ENCODE assay signal across 9 cellular contexts in the genomic region with DNA sequence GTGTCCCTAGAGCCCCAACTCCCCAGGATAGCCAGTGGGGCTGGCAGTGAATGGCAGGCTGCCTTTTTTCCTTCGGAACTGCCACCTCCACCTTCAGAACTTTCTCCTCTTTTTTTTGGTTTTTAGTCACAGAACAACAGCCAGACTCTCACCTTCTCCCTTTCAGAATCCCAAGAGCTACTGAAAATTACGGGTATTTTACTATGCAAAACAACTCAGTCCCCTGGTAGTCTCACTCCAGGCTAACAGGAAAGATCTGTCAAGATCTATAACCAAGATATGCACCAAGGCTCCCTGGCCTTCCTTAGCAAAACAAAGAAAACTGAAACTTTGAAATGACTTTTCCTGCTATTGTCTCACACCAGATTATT. TPM values are rescaled to one million over a fixed set of nuclear protein-coding genes. Genes with fewer than 3 reads are reported as not detected.
DNase-seq lines count a peak whose midpoint lies in the region.
"Had no signal": no experiment of that assay in that cellular context is flagged by ENCODE, and none has a peak within 500 bp of the region (broad histone marks: within the 10 kb centered on the region; RNA-seq: fewer than 3 reads in every experiment).

No MANE protein-coding gene starts in this region.

- H3K4me1 ChIP-seq in BLaER1 = peaks cover 73% of the 10 kb centered on the region
- H3K4me1 ChIP-seq in GM23248 (ENCODE audit: insufficient read depth) = peaks cover 32% of the 10 kb centered on the region
- peaks cover 49% of the 10 kb centered on the region for H3K4me1 ChIP-seq in muscle layer of colon (ENCODE audit: insufficient read depth, low read length)

- H3K9me3 Mint-ChIP-seq in activated CD4-positive, alpha-beta memory T cell treated with anti-CD3 and anti-CD28 coated beads, Interleukin-2, amount 10 ng/mL, durations not matched to agents 7 days and 5 days = no peaks in the 10 kb centered on the region

- no peak overlapping the region for H3K4me3 Mint-ChIP-seq in activated CD4-positive, alpha-beta memory T cell treated with anti-CD3 and anti-CD28 coated beads, Interleukin-2, amount 10 ng/mL, durations not matched to agents 7 days and 5 days

- in situ Hi-C loops in GM23248 (cut with MboI) = no loop called here

- H3K36me3 Mint-ChIP-seq in activated CD4-positive, alpha-beta memory T cell treated with anti-CD3 and anti-CD28 coated beads, Interleukin-2, amount 10 ng/mL, durations not matched to agents 7 days and 5 days (ENCODE audit: low read depth) = peaks cover 6% of the 10 kb centered on the region

- H3K9me3 ChIP-seq in BLaER1 (no peaks in the 10 kb centered on the region), GM23248 (ENCODE audit: low read depth) (no peaks in the 10 kb centered on the region), muscle layer of colon (ENCODE audit: low read length) (no peaks in the 10 kb centered on the region)

- peaks cover 21% of the 10 kb centered on the region for H4K20me1 ChIP-seq in BLaER1
- no peaks in the 10 kb centered on the region for H4K20me1 ChIP-seq in GM23248 (ENCODE audit: insufficient read depth)

- CTCF ChIA-PET in activated CD4-positive, alpha-beta memory T cell treated with anti-CD3 and anti-CD28 coated beads, Interleukin-2, amount 10 ng/mL, durations not matched to agents 7 days and 5 days (lab: Charles Lee) = interaction anchor here (1.0 to 2.4 kb wide), 12 partner anchors 9 to 148 kb away, joined by 3 to 36 read pairs (median 6); a partner anchor contains a TSS

- H3F3A ChIP-seq in GM23248 (ENCODE audit: insufficient read depth) = peaks cover 46% of the 10 kb centered on the region

- 54 to 56% methylated on average over 2 of the region's 2 CpGs for WGBS in GM23248 (ENCODE audit: low coverage in 1 of 2, low lambda C conversion rate in 2 of 2, missing lambda C conversion rate in 2 of 2), 2 experiments

- POLR2A ChIA-PET in activated CD4-positive, alpha-beta memory T cell treated with anti-CD3 and anti-CD28 coated beads, Interleukin-2, amount 10 ng/mL, durations not matched to agents 7 days and 5 days (lab: Charles Lee) = interaction anchor here (0.7 to 2.0 kb wide), 8 partner anchors 9 to 148 kb away, joined by 3 to 7 read pairs (median 3); a partner anchor contains a TSS

- no peak for DNase-seq in GM23248
- no peak for DNase-seq in activated CD4-positive, alpha-beta memory T cell treated with anti-CD3 and anti-CD28 coated beads, Interleukin-2, amount 10 ng/mL, durations not matched to agents 7 days and 5 days
- no peak for DNase-seq in iPS-NIHi11 (ENCODE audit: low spot score)
- no peak for DNase-seq in cerebellar cortex (ENCODE audit: low spot score)
- no peak for DNase-seq in HK-2 (ENCODE audit: unreplicated experiment)
- DNase-seq in OCI-M2 (lab: John Stamatoyannopoulos, UW; ENCODE audit: unreplicated experiment) = no peak

- peaks cover 46% of the 10 kb centered on the region for H3K4me1 Mint-ChIP-seq in activated CD4-positive, alpha-beta memory T cell treated with anti-CD3 and anti-CD28 coated beads, Interleukin-2, amount 10 ng/mL, durations not matched to agents 7 days and 5 days

- H3K27me3 ChIP-seq in BLaER1 = no peaks in the 10 kb centered on the region
- H3K27me3 ChIP-seq in GM23248 (replicated peaks; ENCODE audit: insufficient read depth) = no peaks in the 10 kb centered on the region
- H3K27me3 ChIP-seq in muscle layer of colon (ENCODE audit: control insufficient read depth in 1 of 2, insufficient read depth in 2 of 2, low read length in 2 of 2) = no peaks in the 10 kb centered on the region

- H3K9ac ChIP-seq in BLaER1 = peak overlapping the region; percentile 77
- peak overlapping the region; percentile 60 for H3K9ac ChIP-seq in GM23248
- peak overlapping the region; percentile 53 for H3K9ac ChIP-seq in muscle layer of colon (ENCODE audit: low read length)

- H3K9me2 ChIP-seq in GM23248 (ENCODE audit: insufficient read depth) = no peaks in the 10 kb centered on the region

- peaks cover 5% of the 10 kb centered on the region for H3K79me2 ChIP-seq in GM23248 (ENCODE audit: insufficient read depth)

- H3K27me3 Mint-ChIP-seq in activated CD4-positive, alpha-beta memory T cell treated with anti-CD3 and anti-CD28 coated beads, Interleukin-2, amount 10 ng/mL, durations not matched to agents 7 days and 5 days = peaks cover 3% of the 10 kb centered on the region

- H3K36me3 ChIP-seq in BLaER1 (peaks cover 10% of the 10 kb centered on the region), GM23248 (ENCODE audit: low read depth) (peaks cover 10% of the 10 kb centered on the region; the same call in 1 of the 2 replicates), muscle layer of colon (ENCODE audit: insufficient read depth, low read length) (no peaks in the 10 kb centered on the region)

- H2AFZ ChIP-seq in GM23248 = no peak overlapping the region

- peak overlapping the region; percentile 73 for H3K27ac Mint-ChIP-seq in activated CD4-positive, alpha-beta memory T cell treated with anti-CD3 and anti-CD28 coated beads, Interleukin-2, amount 10 ng/mL, durations not matched to agents 7 days and 5 days

- H3K4me2 ChIP-seq in BLaER1 = peak overlapping the region; percentile 85
- H3K4me2 ChIP-seq in GM23248 (ENCODE audit: unreplicated experiment) = no peak overlapping the region

- H3K4me3 ChIP-seq in BLaER1 (peak overlapping the region; percentile 45; the same call in 1 of the 2 replicates), GM23248 (no peak overlapping the region), muscle layer of colon (ENCODE audit: low read depth in 1 of 2, low read length in 2 of 2) (no peak overlapping the region)

- peak overlapping the region; percentile 75 for H3K27ac ChIP-seq in BLaER1
- H3K27ac ChIP-seq in GM23248 = peak overlapping the region; percentile 78
- peak overlapping the region; percentile 79 for H3K27ac ChIP-seq in muscle layer of colon (ENCODE audit: low read depth, low read length)

RNA-seq across cellular contexts. Expression of a gene that starts 12.5 kb away (rescaled TPM):
- not detected in 2 replicates for total RNA-seq in GM23248 (2014; rRNA removed; shearing (Covaris generic))
- 0.30 TPM in 1 of 2 replicates, not detected in the other for polyA plus RNA-seq in GM23248 (2016; fragmentation: Nextera tagmentation; extraction: Ambion mirVana)
- total RNA-seq in activated CD4-positive, alpha-beta memory T cell treated with anti-CD3 and anti-CD28 coated beads, Interleukin-2, amount 10 ng/mL, durations not matched to agents 7 days and 5 days = not detected
- total RNA-seq: myocyte had no signal

RNA-seq across cellular contexts. Expression of a gene that starts 18.9 kb away (rescaled TPM):
- total RNA-seq in GM23248 (2014; rRNA removed; shearing (Covaris generic)) = 247 and 343 TPM in 2 replicates
- polyA plus RNA-seq in GM23248 (2016; fragmentation: Nextera tagmentation; extraction: Ambion mirVana) = 183 and 197 TPM in 2 replicates
- 10 to 100 TPM; 61.5 to 61.9 TPM for total RNA-seq in activated CD4-positive, alpha-beta memory T cell treated with anti-CD3 and anti-CD28 coated beads, Interleukin-2, amount 10 ng/mL, durations not matched to agents 7 days and 5 days

RNA-seq across cellular contexts. Expression of a gene that starts 52.4 kb away (rescaled TPM):
- total RNA-seq in GM23248 (2014; rRNA removed; shearing (Covaris generic)) = 0.76 TPM in 1 of 2 replicates, not detected in the other
- polyA plus RNA-seq in GM23248 (2016; fragmentation: Nextera tagmentation; extraction: Ambion mirVana) = 0.25 and 0.59 TPM in 2 replicates
- 1 to 10 TPM in 1 of 2 experiments, under 1 TPM in 1; 0.78 to 1.3 TPM for total RNA-seq in activated CD4-positive, alpha-beta memory T cell treated with anti-CD3 and anti-CD28 coated beads, Interleukin-2, amount 10 ng/mL, durations not matched to agents 7 days and 5 days
